ENCODE assay signal across 15 cellular contexts in genomic region chr11:2748061-2748813, GRCh38. TPM values are rescaled to one million over a fixed set of nuclear protein-coding genes. Genes with fewer than 3 reads are reported as not detected.
DNase-seq lines count a peak whose midpoint lies in the region; ATAC-seq and TF ChIP-seq lines count a peak whose summit lies in the region.
"Had no signal": no experiment of that assay in that cellular context is flagged by ENCODE, and none has a peak within 500 bp of the region (broad histone marks: within the 10 kb centered on the region; RNA-seq: fewer than 3 reads in every experiment).

No MANE protein-coding gene starts in this region.

- no peak overlapping the region for H3K9ac ChIP-seq in trophoblast cell (ENCODE audit: low read length)
- H3K9ac ChIP-seq: BLaER1 treated with 17β-estradiol and CSF1 and Interleukin-3, amounts not matched to agents 10 nM and 100 nM; GM23248 had no signal

- H3K4me3 Mint-ChIP-seq in CD14-positive monocyte (no peak overlapping the region), T-helper 17 cell (no peak overlapping the region)

- peak overlapping the region; percentile 62 for H2AK5ac ChIP-seq in trophoblast cell (ENCODE audit: low read length)

- no peak overlapping the region for H3K4me2 ChIP-seq in trophoblast cell (ENCODE audit: low read length)
- H3K4me2 ChIP-seq: BLaER1 treated with 17β-estradiol and CSF1 and Interleukin-3, amounts not matched to agents 10 nM and 100 nM had no signal

- H3K9me3 Mint-ChIP-seq in CD14-positive monocyte: peaks cover 0 to 3% (median 0%) of the 10 kb centered on the region in 7 donors

- H3K79me2 ChIP-seq in trophoblast cell (ENCODE audit: control insufficient read depth, insufficient read depth, low read length, poor library complexity): peaks cover 6% of the 10 kb centered on the region

- H3K23ac ChIP-seq in trophoblast cell (ENCODE audit: low read length): no peak overlapping the region

- H3K18ac ChIP-seq in trophoblast cell (ENCODE audit: low read length): peak overlapping the region; percentile 49

- DNase-seq in CD14-positive monocyte (ENCODE audit: low spot score): peak; percentile 41
- peak in 1 of 3 donors; percentile 8 for DNase-seq in T-helper 17 cell
- peak in 2 of 3 donors; percentile 9 to 40 for DNase-seq in right lobe of liver
- no peak for DNase-seq in trophoblast cell
- no peak for DNase-seq in activated CD4-positive, CD25-positive, alpha-beta regulatory T cell (lab: John Stamatoyannopoulos, UW)
- no peak for DNase-seq in NCI-H524 treated with DMSO at 0.1 percent for 48 hours (lab: John Stamatoyannopoulos, UW)
- no peak for DNase-seq in LoVo (ENCODE audit: low spot score)
- DNase-seq: GM23248; NCI-H1436 treated with DMSO at 0.1 percent for 48 hours; NCI-H2081; NCI-H526; NK-92 treated with Interleukin-12 subunit alpha and Interleukin-12 subunit beta, amount 100 ng/mL, for 24 hours; OCI-M1 had no signal

- peak overlapping the region; percentile 33 for H2BK120ac ChIP-seq in trophoblast cell (ENCODE audit: insufficient read depth, low read length, poor library complexity)

- peak overlapping the region; percentile 48 for H2BK5ac ChIP-seq in trophoblast cell (ENCODE audit: low read depth, low read length, poor library complexity)

- TF ChIP-seq CTCF in CD14-positive monocyte (IDR thresholded peaks at IDR 0.05): no peak
- TF ChIP-seq CTCF in right lobe of liver (IDR thresholded peaks at IDR 0.05): no peak

- peak overlapping the region; percentile 60 for H2BK12ac ChIP-seq in trophoblast cell (ENCODE audit: low read length)

- peak overlapping the region; percentile 78 for H4K91ac ChIP-seq in trophoblast cell (ENCODE audit: low read depth, low read length)

- H3K36me3 ChIP-seq in right lobe of liver: no peaks in the 10 kb centered on the region
- H3K36me3 ChIP-seq in trophoblast cell (ENCODE audit: control insufficient read depth in 1 of 2, insufficient read depth in 2 of 2, low read length in 2 of 2): no peaks in the 10 kb centered on the region
- H3K36me3 ChIP-seq: BLaER1 treated with 17β-estradiol and CSF1 and Interleukin-3, amounts not matched to agents 10 nM and 100 nM had no signal

- H2AFZ ChIP-seq in trophoblast cell (ENCODE audit: insufficient read depth, low read length, poor library complexity): peak overlapping the region; percentile 23
- H2AFZ ChIP-seq: GM23248 had no signal

- no peak overlapping the region for H3K27ac ChIP-seq in right lobe of liver
- H3K27ac ChIP-seq in trophoblast cell (ENCODE audit: low read depth, low read length): peak overlapping the region; percentile 60
- H3K27ac ChIP-seq: BLaER1 treated with 17β-estradiol and CSF1 and Interleukin-3, amounts not matched to agents 10 nM and 100 nM; GM23248; RWPE1 had no signal

- H3K27me3 Mint-ChIP-seq in CD14-positive monocyte (ENCODE audit: low read depth in 3 of 3): peaks cover 2 to 8% (median 3%) of the 10 kb centered on the region in 3 donors
- H3K27me3 Mint-ChIP-seq in T-helper 17 cell: no peaks in the 10 kb centered on the region

- H3K4me1 Mint-ChIP-seq in CD14-positive monocyte (no peaks in the 10 kb centered on the region), T-helper 17 cell (peaks cover 9% of the 10 kb centered on the region)

- intact Hi-C loops in CD14-positive monocyte (cut with micrococcal nuclease): no loop called here
- intact Hi-C loops in right lobe of liver (cut with DNase I): no loop called here

- H3K79me1 ChIP-seq in trophoblast cell (ENCODE audit: low read length): peaks cover 49% of the 10 kb centered on the region

- H4K12ac ChIP-seq in trophoblast cell (ENCODE audit: low read depth, low read length): no peak overlapping the region

- TF ChIP-seq POLR2A in right lobe of liver (IDR thresholded peaks at IDR 0.05): no peak

- ATAC-seq in T-helper 17 cell (no peak), right lobe of liver (no peak)

- H3K4me1 ChIP-seq in right lobe of liver (no peaks in the 10 kb centered on the region), trophoblast cell (ENCODE audit: control insufficient read depth in 1 of 2, insufficient read depth in 2 of 2, low read length in 2 of 2) (peaks cover 39 to 56% of the 10 kb centered on the region in 2 experiments)

- peaks cover 5 to 7% of the 10 kb centered on the region in 2 donors for H3K36me3 Mint-ChIP-seq in CD14-positive monocyte
- no peaks in the 10 kb centered on the region for H3K36me3 Mint-ChIP-seq in T-helper 17 cell (ENCODE audit: low read depth)

- H3K27me3 ChIP-seq in right lobe of liver: no peaks in the 10 kb centered on the region
- H3K27me3 ChIP-seq in trophoblast cell (ENCODE audit: insufficient read depth, low read length): no peaks in the 10 kb centered on the region
- H3K27me3 ChIP-seq: BLaER1 treated with 17β-estradiol and CSF1 and Interleukin-3, amounts not matched to agents 10 nM and 100 nM had no signal

- peak overlapping the region; percentile 20 for H4K8ac ChIP-seq in trophoblast cell (ENCODE audit: low read depth, low read length)

- H3K4ac ChIP-seq in trophoblast cell (ENCODE audit: low read depth, low read length): peak overlapping the region; percentile 37

- no peak overlapping the region for H3K4me3 ChIP-seq in right lobe of liver
- no peak overlapping the region for H3K4me3 ChIP-seq in trophoblast cell (ENCODE audit: low read depth, low read length)
- H3K4me3 ChIP-seq: BLaER1 treated with 17β-estradiol and CSF1 and Interleukin-3, amounts not matched to agents 10 nM and 100 nM; GM23248 had no signal

- peak overlapping the region; percentile 56 for H3K14ac ChIP-seq in trophoblast cell (ENCODE audit: low read length)

- H3K27ac Mint-ChIP-seq in CD14-positive monocyte (no peak overlapping the region), T-helper 17 cell (peak overlapping the region; percentile 54)

- WGBS in right lobe of liver (ENCODE audit: insufficient coverage, low coverage, low lambda C conversion rate, missing lambda C conversion rate): no CpG with 5 or more reads among the region's 11 CpGs
- WGBS in trophoblast cell (ENCODE audit: extremely low coverage, insufficient coverage, insufficient read length): no CpG with 5 or more reads among the region's 11 CpGs

- no peaks in the 10 kb centered on the region for H3K9me3 ChIP-seq in T-helper 17 cell (ENCODE audit: control insufficient read depth, low read length, poor library complexity, severe bottlenecking)
- H3K9me3 ChIP-seq in right lobe of liver: no peaks in the 10 kb centered on the region
- peaks cover 3% of the 10 kb centered on the region for H3K9me3 ChIP-seq in trophoblast cell (ENCODE audit: insufficient read depth, low read depth, low read length)
- H3K9me3 ChIP-seq: BLaER1 treated with 17β-estradiol and CSF1 and Interleukin-3, amounts not matched to agents 10 nM and 100 nM had no signal

RNA-seq across cellular contexts. Expression of gene KCNQ1OT1, which starts 48.4 kb away (rescaled TPM):
- polyA plus RNA-seq in CD14-positive monocyte: under 1 TPM; 0.01 to 0.03 TPM
- under 1 TPM; 0.20 to 0.23 TPM for total RNA-seq in T-helper 17 cell
- 1 to 10 TPM in 2 of 6 experiments, under 1 TPM in 4; 0.37 to 1.7 (median 0.60) TPM for total RNA-seq in right lobe of liver
- 0.19 and 0.21 TPM in 2 replicates for polyA plus RNA-seq in trophoblast cell (2013)

Comparison
In these comparisons a context has a peak if more than half of its experiments do, and no peak if none do; other contexts are left out.
1. DNase-seq: peak in CD14-positive monocyte (single experiment) and right lobe of liver (2 of 3); none in trophoblast cell (0 of 2), activated CD4-positive, CD25-positive, alpha-beta regulatory T cell (0 of 4), NCI-H524 treated with DMSO at 0.1 percent for 48 hours (single experiment) and LoVo (single experiment).